ENCODE assay signal across 1 cellular context in the genomic region with DNA sequence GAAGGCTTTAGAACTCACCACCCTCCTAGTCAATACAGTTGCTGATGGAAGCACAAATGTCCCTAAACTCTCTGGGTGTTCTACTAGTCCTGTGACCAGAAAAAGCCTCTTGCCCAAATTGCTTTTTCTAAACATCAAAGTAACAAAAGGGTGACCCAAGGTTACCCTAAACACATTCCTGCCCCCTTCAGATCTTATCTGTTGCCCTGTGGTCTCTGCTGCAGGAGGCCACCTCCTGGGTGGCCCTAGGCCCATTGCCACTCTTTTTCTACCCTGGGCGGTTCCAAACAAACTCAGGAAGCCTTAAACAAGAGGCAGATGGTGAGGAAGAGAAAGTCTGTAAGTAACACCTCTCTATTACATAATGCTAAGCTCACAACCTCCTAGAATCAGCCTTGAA.
TF ChIP-seq lines count a peak whose summit lies in the region.

No MANE protein-coding gene starts in this region.

TF ChIP-seq in endothelial cell of umbilical vein, 7 proteins besides CTCF, POLR2A, EP300 and RAD21 (continued from another document):
- TF ChIP-seq JUN (IDR thresholded peaks at IDR 0.05; ENCODE audit: borderline replicate concordance, insufficient read depth, insufficient read length, low read depth), result no peak
- peak; percentile 36 for TF ChIP-seq GATA2 (IDR thresholded peaks at IDR 0.05; ENCODE audit: insufficient read depth, insufficient read length, low read depth, low read length)
- no peak for TF ChIP-seq EZH2 (IDR thresholded peaks at IDR 0.05; ENCODE audit: borderline replicate concordance, low read depth, low read length, severe bottlenecking)
